Comparison of ENCODE assay signal across 8 cellular contexts in the genomic region with DNA sequence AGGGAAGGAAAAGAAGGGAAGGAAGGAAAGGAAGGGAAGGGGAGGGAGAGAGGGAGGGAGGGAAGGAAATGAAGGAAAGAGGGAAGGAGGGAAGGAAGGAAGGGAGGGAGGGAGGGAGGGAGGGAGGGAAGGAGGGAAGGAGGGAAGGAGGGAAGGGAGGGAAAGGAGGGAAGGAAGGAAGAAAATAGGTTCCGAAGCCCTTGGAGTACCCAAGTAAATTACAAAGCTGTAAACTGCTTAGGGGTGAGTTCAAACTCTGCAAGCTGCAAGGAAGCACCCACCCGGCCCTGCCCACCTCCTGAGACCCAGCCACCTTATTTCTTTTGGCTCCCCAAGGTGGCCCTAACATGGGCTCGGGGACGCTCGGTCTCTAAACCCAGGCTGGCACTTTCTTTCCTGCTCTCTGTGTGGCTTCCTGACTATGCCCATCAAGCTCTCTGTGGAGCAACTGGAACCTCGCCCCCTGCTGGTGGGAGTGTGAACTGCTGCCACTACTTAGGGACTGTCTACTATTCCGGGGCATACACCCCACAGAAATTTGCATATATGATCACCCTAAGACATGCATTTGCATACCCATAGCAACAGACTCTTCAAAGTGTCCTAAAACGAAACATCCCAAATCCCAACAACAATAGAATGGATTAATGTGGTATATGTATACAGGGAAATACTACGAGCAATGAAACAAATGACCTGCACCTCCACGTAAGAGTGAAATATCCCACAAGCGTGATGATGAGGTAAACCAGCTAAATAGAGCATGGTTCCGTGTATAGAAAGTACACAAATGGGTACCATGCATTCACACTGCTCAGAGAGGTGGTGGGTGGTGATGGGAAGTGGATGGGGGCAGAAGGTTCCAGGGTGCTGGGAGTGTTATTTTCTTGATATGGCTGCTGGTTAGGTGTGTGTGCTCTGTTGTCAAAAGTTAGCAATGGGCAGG.
A peak's percentile ranks its signal among the peaks of the same experiment; 100 is the strongest.
DNase-seq lines count a peak whose midpoint lies in the region; ATAC-seq and TF ChIP-seq lines count a peak whose summit lies in the region.

No MANE protein-coding gene starts in this region.

- peak; percentile 55 for ATAC-seq in GM23338
- no peak for ATAC-seq in gastroesophageal sphincter

- H3F3A ChIP-seq in GM23338 (replicated peaks; ENCODE audit: low read depth), result no peaks in the 10 kb centered on the region

- H3K27me3 Mint-ChIP-seq in GM23338 (ENCODE audit: insufficient read depth, low read depth, poor library complexity), result peaks cover 5% of the 10 kb centered on the region

- DNase-seq in GM12865 (ENCODE audit: low read depth), result peak; percentile 57
- DNase-seq in GM23338 (ENCODE audit: low spot score), result peak; percentile 58
- peak; percentile 50 for DNase-seq in NCI-H526 treated with DMSO at 0.1 percent for 48 hours (lab: John Stamatoyannopoulos, UW)
- DNase-seq in activated T-cell treated with anti-CD3 and anti-CD28 coated beads for 24 hours (ENCODE audit: low read depth), result peak; percentile 65
- peak; percentile 59 to 70 for DNase-seq in stimulated activated CD4-positive, alpha-beta T cell treated with anti-CD3 and anti-CD28 coated beads, Interleukin-15, amount 100 ng/mL, for 48 hours (ENCODE audit: low read depth in 2 of 2)
- DNase-seq in hepatic stellate cell (ENCODE audit: low spot score), result no peak
- no peak for DNase-seq in HuH-7 (ENCODE audit: low spot score)

- no peaks in the 10 kb centered on the region for H3K36me3 ChIP-seq in GM23338 (ENCODE audit: insufficient read depth)
- no peaks in the 10 kb centered on the region for H3K36me3 ChIP-seq in gastroesophageal sphincter

- no peak overlapping the region for H3K4me3 Mint-ChIP-seq in GM23338

- peaks cover 6% of the 10 kb centered on the region; the same call in 2 of the 3 replicates for H3K4me1 Mint-ChIP-seq in GM23338

- H3K27ac Mint-ChIP-seq in GM23338, result no peak overlapping the region

- TF ChIP-seq POLR2A in gastroesophageal sphincter (IDR thresholded peaks at IDR 0.05), result no peak

- H3K9me3 Mint-ChIP-seq in GM23338, result no peaks in the 10 kb centered on the region

- no peak overlapping the region for H3K27ac ChIP-seq in GM23338 (ENCODE audit: low read depth)
- H3K27ac ChIP-seq in gastroesophageal sphincter, result no peak overlapping the region

- no peaks in the 10 kb centered on the region for H3K79me2 ChIP-seq in GM23338 (replicated peaks; ENCODE audit: insufficient read depth)

- H3K4me1 ChIP-seq in GM23338 (ENCODE audit: insufficient read depth), result no peaks in the 10 kb centered on the region
- no peaks in the 10 kb centered on the region for H3K4me1 ChIP-seq in gastroesophageal sphincter

- H2AFZ ChIP-seq in GM23338, result no peak overlapping the region

- H3K36me3 Mint-ChIP-seq in GM23338 (ENCODE audit: low read depth), result no peaks in the 10 kb centered on the region

- H3K9me2 ChIP-seq in GM23338 (ENCODE audit: insufficient read depth), result no peaks in the 10 kb centered on the region

- no peaks in the 10 kb centered on the region for H4K20me1 ChIP-seq in GM23338 (replicated peaks; ENCODE audit: insufficient read depth)

- H3K27me3 ChIP-seq in GM23338 (ENCODE audit: insufficient read depth) (no peaks in the 10 kb centered on the region), gastroesophageal sphincter (no peaks in the 10 kb centered on the region)

- TF ChIP-seq EP300 in gastroesophageal sphincter (IDR thresholded peaks at IDR 0.05), result no peak

- no peak overlapping the region for H3K4me3 ChIP-seq in GM12865 (ENCODE audit: low read depth, low read length)
- H3K4me3 ChIP-seq in GM23338, result no peak overlapping the region
- H3K4me3 ChIP-seq in gastroesophageal sphincter, result no peak overlapping the region

- no peak overlapping the region for H3K4me2 ChIP-seq in GM23338

- no peaks in the 10 kb centered on the region for H3K9me3 ChIP-seq in gastroesophageal sphincter

- TF ChIP-seq CTCF in GM12865 (IDR thresholded peaks at IDR 0.05; ENCODE audit: insufficient read depth, low read depth, low read length, missing control alignments) (peak; percentile 66), GM23338 (conservative IDR thresholded peaks at IDR 0.05; ENCODE audit: low read depth in 2 of 2) (peak; percentile 70 to 77), gastroesophageal sphincter (IDR thresholded peaks at IDR 0.05) (peak; percentile 36 to 69 (median 50))

- 89 to 96% methylated on average over 4 of the region's 12 CpGs for WGBS in gastroesophageal sphincter (ENCODE audit: low coverage in 1 of 2), 2 donors

TF ChIP-seq in GM23338, 12 proteins besides CTCF, POLR2A, EP300 and RAD21 (continues in another document):
- TF ChIP-seq, protein P1, sequence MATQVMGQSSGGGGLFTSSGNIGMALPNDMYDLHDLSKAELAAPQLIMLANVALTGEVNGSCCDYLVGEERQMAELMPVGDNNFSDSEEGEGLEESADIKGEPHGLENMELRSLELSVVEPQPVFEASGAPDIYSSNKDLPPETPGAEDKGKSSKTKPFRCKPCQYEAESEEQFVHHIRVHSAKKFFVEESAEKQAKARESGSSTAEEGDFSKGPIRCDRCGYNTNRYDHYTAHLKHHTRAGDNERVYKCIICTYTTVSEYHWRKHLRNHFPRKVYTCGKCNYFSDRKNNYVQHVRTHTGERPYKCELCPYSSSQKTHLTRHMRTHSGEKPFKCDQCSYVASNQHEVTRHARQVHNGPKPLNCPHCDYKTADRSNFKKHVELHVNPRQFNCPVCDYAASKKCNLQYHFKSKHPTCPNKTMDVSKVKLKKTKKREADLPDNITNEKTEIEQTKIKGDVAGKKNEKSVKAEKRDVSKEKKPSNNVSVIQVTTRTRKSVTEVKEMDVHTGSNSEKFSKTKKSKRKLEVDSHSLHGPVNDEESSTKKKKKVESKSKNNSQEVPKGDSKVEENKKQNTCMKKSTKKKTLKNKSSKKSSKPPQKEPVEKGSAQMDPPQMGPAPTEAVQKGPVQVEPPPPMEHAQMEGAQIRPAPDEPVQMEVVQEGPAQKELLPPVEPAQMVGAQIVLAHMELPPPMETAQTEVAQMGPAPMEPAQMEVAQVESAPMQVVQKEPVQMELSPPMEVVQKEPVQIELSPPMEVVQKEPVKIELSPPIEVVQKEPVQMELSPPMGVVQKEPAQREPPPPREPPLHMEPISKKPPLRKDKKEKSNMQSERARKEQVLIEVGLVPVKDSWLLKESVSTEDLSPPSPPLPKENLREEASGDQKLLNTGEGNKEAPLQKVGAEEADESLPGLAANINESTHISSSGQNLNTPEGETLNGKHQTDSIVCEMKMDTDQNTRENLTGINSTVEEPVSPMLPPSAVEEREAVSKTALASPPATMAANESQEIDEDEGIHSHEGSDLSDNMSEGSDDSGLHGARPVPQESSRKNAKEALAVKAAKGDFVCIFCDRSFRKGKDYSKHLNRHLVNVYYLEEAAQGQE (IDR thresholded peaks at IDR 0.05; ENCODE audit: unreplicated experiment), result no peak
- TF ChIP-seq NANOG (IDR thresholded peaks at IDR 0.05; ENCODE audit: borderline replicate concordance) (no peak), STAT1 (IDR thresholded peaks at IDR 0.05; ENCODE audit: unreplicated experiment) (no peak)
- TF ChIP-seq, protein P2, sequence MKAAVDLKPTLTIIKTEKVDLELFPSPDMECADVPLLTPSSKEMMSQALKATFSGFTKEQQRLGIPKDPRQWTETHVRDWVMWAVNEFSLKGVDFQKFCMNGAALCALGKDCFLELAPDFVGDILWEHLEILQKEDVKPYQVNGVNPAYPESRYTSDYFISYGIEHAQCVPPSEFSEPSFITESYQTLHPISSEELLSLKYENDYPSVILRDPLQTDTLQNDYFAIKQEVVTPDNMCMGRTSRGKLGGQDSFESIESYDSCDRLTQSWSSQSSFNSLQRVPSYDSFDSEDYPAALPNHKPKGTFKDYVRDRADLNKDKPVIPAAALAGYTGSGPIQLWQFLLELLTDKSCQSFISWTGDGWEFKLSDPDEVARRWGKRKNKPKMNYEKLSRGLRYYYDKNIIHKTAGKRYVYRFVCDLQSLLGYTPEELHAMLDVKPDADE (IDR thresholded peaks at IDR 0.05), result no peak

Comparison
In these comparisons a context has a peak if more than half of its experiments do, and no peak if none do; other contexts are left out.
1. DNase-seq: peak in GM12865 (single experiment), GM23338 (single experiment), NCI-H526 treated with DMSO at 0.1 percent for 48 hours (single experiment), activated T-cell treated with anti-CD3 and anti-CD28 coated beads for 24 hours (single experiment) and stimulated activated CD4-positive, alpha-beta T cell treated with anti-CD3 and anti-CD28 coated beads, Interleukin-15, amount 100 ng/mL, for 48 hours (2 of 2); none in hepatic stellate cell (single experiment) and HuH-7 (single experiment).
2. Peak in every context shown above with its lines, with median percentiles within 50 percentile points of each other: CTCF ChIP-seq.